Comparison of ENCODE assay signal across 15 cellular contexts in genomic region chr12:91763654-91764439, GRCh38.
"Had no signal": no experiment of that assay in that cellular context is flagged by ENCODE, and none has a peak within 500 bp of the region (broad histone marks: within the 10 kb centered on the region; RNA-seq: fewer than 3 reads in every experiment).

No MANE protein-coding gene starts in this region.

- H3K4me3 ChIP-seq: lower lobe of right lung, pancreas, tibial nerve had no signal

- H3K4me3 Mint-ChIP-seq: activated naive CD4-positive, alpha-beta T cell treated with anti-CD3 and anti-CD28 coated beads, Interleukin-2, amount 10 ng/mL, durations not matched to agents 7 days and 5 days; immature natural killer cell; stimulated activated memory B cell treated with anti-CD40 and anti-IgM and Interleukin-4, amounts not matched to agents 10 μg/mL and 1 μg/mL and 100 μg/mL, for 72 hours had no signal

- ATAC-seq: lower lobe of right lung; pancreas; stimulated activated memory B cell treated with anti-CD40 and anti-IgM and Interleukin-4, amounts not matched to agents 10 μg/mL and 1 μg/mL and 100 μg/mL, for 72 hours had no signal

- H3K9me3 ChIP-seq: lower lobe of right lung, pancreas had no signal

- H3K4me1 ChIP-seq: lower lobe of right lung, pancreas, tibial nerve had no signal

- H3K27me3 Mint-ChIP-seq: activated naive CD4-positive, alpha-beta T cell treated with anti-CD3 and anti-CD28 coated beads, Interleukin-2, amount 10 ng/mL, durations not matched to agents 7 days and 5 days had no signal

- FAIRE-seq: colon, endometrium, pancreas had no signal

- H3K36me3 Mint-ChIP-seq: activated naive CD4-positive, alpha-beta T cell treated with anti-CD3 and anti-CD28 coated beads, Interleukin-2, amount 10 ng/mL, durations not matched to agents 7 days and 5 days had no signal

- H3K27ac ChIP-seq: lower lobe of right lung, pancreas, tibial nerve had no signal

- H3K27ac Mint-ChIP-seq: activated naive CD4-positive, alpha-beta T cell treated with anti-CD3 and anti-CD28 coated beads, Interleukin-2, amount 10 ng/mL, durations not matched to agents 7 days and 5 days; activated T-helper 2 cell treated with anti-CD3 and anti-CD28 coated beads, Interferon-gamma antibody, Interleukin-2, Interleukin-4, amounts not matched to agents 10 μg/mL and 5 μg/mL and 100 μg/mL, durations not matched to agents 14 hours and 24 hours and 36 hours; immature natural killer cell; stimulated activated memory B cell treated with anti-CD40 and anti-IgM and Interleukin-4, amounts not matched to agents 10 μg/mL and 1 μg/mL and 100 μg/mL, for 72 hours had no signal

- H3K27me3 ChIP-seq: pancreas, tibial nerve had no signal

- H3K36me3 ChIP-seq: lower lobe of right lung, pancreas, tibial nerve had no signal

- H3K4me1 Mint-ChIP-seq: activated naive CD4-positive, alpha-beta T cell treated with anti-CD3 and anti-CD28 coated beads, Interleukin-2, amount 10 ng/mL, durations not matched to agents 7 days and 5 days; immature natural killer cell; stimulated activated memory B cell treated with anti-CD40 and anti-IgM and Interleukin-4, amounts not matched to agents 10 μg/mL and 1 μg/mL and 100 μg/mL, for 72 hours had no signal

- DNase-seq: activated CD4-positive, alpha-beta T cell treated with anti-CD3 and anti-CD28 coated beads, Interleukin-2, amount 50 U/mL, for 4 hours; activated CD4-positive, CD25-positive, alpha-beta regulatory T cell treated with anti-CD3 and anti-CD28 coated beads, Interleukin-2, amount 50 U/mL, for 72 hours; activated naive CD4-positive, alpha-beta T cell treated with anti-CD3 and anti-CD28 coated beads, Interleukin-2, amount 10 ng/mL, durations not matched to agents 7 days and 5 days; foreskin melanocyte; head of caudate nucleus; immature natural killer cell; lower lobe of right lung; midbrain; pancreas; stimulated activated CD4-positive, alpha-beta T cell treated with anti-CD3 and anti-CD28 coated beads, Interleukin-2, amount 100 ng/mL, for 48 hours had no signal
